In genomic region chr3:129116482-129116946, GRCh38 we compare ENCODE assay signal across 10 cellular contexts. TPM values are rescaled to one million over a fixed set of nuclear protein-coding genes. Genes with fewer than 3 reads are reported as not detected.
DNase-seq lines count a peak whose midpoint lies in the region; ATAC-seq and TF ChIP-seq lines count a peak whose summit lies in the region.
"Had no signal": no experiment of that assay in that cellular context is flagged by ENCODE, and none has a peak within 500 bp of the region (broad histone marks: within the 10 kb centered on the region; RNA-seq: fewer than 3 reads in every experiment).

No MANE protein-coding gene starts in this region.

- ATAC-seq in CD4-positive, alpha-beta T cell (ENCODE audit: poor library complexity): no peak
- ATAC-seq in GM19328 (IDR thresholded peaks at IDR 0.05; ENCODE audit: unreplicated experiment) (no peak), HG03342 (IDR thresholded peaks at IDR 0.05; ENCODE audit: unreplicated experiment) (no peak), GM19397 (IDR thresholded peaks at IDR 0.05; ENCODE audit: unreplicated experiment) (no peak), GM19351 (IDR thresholded peaks at IDR 0.05; ENCODE audit: unreplicated experiment) (no peak)

- CTCF ChIA-PET in CD4-positive, alpha-beta T cell (lab: Charles Lee): interaction anchor here (1.4 kb wide), 1 partner anchor 45 kb away, joined by 4 read pairs; no protein-coding TSS in a partner anchor

- POLR2A ChIA-PET in CD4-positive, alpha-beta T cell (lab: Charles Lee): interaction anchor here (0.6 to 10.6 kb wide), 9 partner anchors 10 to 237 kb away, joined by 3 to 74 read pairs (median 4); partner anchors contain the start of genes ACAD9 and CNBP

- H3K4me3 Mint-ChIP-seq in CD4-positive, alpha-beta T cell: peak overlapping the region; percentile 88
- H3K4me3 Mint-ChIP-seq in activated naive CD8-positive, alpha-beta T cell: peak overlapping the region; percentile 80
- no peak overlapping the region for H3K4me3 Mint-ChIP-seq in mesothelial cell of epicardium

- H3K4me3 ChIP-seq in HUES64 (ENCODE audit: low read length): peak overlapping the region; percentile 20; the same call in 1 of the 2 replicates
- H3K4me3 ChIP-seq: esophagus muscularis mucosa, lung had no signal

- H3K27me3 Mint-ChIP-seq in CD4-positive, alpha-beta T cell: no peaks in the 10 kb centered on the region
- no peaks in the 10 kb centered on the region for H3K27me3 Mint-ChIP-seq in activated naive CD8-positive, alpha-beta T cell
- H3K27me3 Mint-ChIP-seq in mesothelial cell of epicardium (ENCODE audit: low read depth): no peaks in the 10 kb centered on the region

- H3K4me1 Mint-ChIP-seq in CD4-positive, alpha-beta T cell (ENCODE audit: low read depth): peaks cover 69% of the 10 kb centered on the region
- peaks cover 68% of the 10 kb centered on the region for H3K4me1 Mint-ChIP-seq in activated naive CD8-positive, alpha-beta T cell (ENCODE audit: low read depth)
- H3K4me1 Mint-ChIP-seq in mesothelial cell of epicardium: peaks cover 33% of the 10 kb centered on the region

- no peaks in the 10 kb centered on the region for H3K27me3 ChIP-seq in CD4-positive, alpha-beta T cell (ENCODE audit: control insufficient read depth, insufficient read depth, low read length)
- H3K27me3 ChIP-seq in HUES64 (ENCODE audit: insufficient read depth, low read length): no peaks in the 10 kb centered on the region
- H3K27me3 ChIP-seq: esophagus muscularis mucosa had no signal

- intact Hi-C loops in CD4-positive, alpha-beta T cell (cut with DNase I, micrococcal nuclease): loop anchor here in 1 of 2 experiments (5.0 kb wide), 1 partner anchor 34 kb away; no protein-coding TSS in a partner anchor

- peak overlapping the region; percentile 89 for H3K27ac Mint-ChIP-seq in CD4-positive, alpha-beta T cell
- H3K27ac Mint-ChIP-seq in activated naive CD8-positive, alpha-beta T cell: peak overlapping the region; percentile 86
- H3K27ac Mint-ChIP-seq in mesothelial cell of epicardium: peak overlapping the region; percentile 88

- 32% methylated on average over 5 of the region's 5 CpGs for WGBS in HUES64

- H3K9ac ChIP-seq in HUES64 (ENCODE audit: low read depth, low read length): peak overlapping the region; percentile 42; the same call in 1 of the 2 replicates

- peak overlapping the region; percentile 90 for H3K27ac ChIP-seq in CD4-positive, alpha-beta T cell (ENCODE audit: low read depth, low read length)
- H3K27ac ChIP-seq in HUES64 (ENCODE audit: low read depth, low read length): peak overlapping the region; percentile 71; the same call in 1 of the 2 replicates

- H3K9me3 Mint-ChIP-seq in CD4-positive, alpha-beta T cell: no peaks in the 10 kb centered on the region
- H3K9me3 Mint-ChIP-seq in activated naive CD8-positive, alpha-beta T cell (ENCODE audit: low read depth): no peaks in the 10 kb centered on the region
- no peaks in the 10 kb centered on the region for H3K9me3 Mint-ChIP-seq in mesothelial cell of epicardium

- H3K4me1 ChIP-seq in HUES64 (ENCODE audit: insufficient read depth, low read length): peaks cover 46% of the 10 kb centered on the region

- TF ChIP-seq CTCF in CD4-positive, alpha-beta T cell (IDR thresholded peaks at IDR 0.05): no peak
- no peak for TF ChIP-seq CTCF in mesothelial cell of epicardium (IDR thresholded peaks at IDR 0.05; ENCODE audit: unreplicated experiment)

- H3K36me3 ChIP-seq in HUES64 (ENCODE audit: insufficient read depth, low read length): peaks cover 9% of the 10 kb centered on the region

- peak in 2 of 10 experiments; percentile 14 to 28 for DNase-seq in CD4-positive, alpha-beta T cell
- DNase-seq in mesothelial cell of epicardium (ENCODE audit: low spot score in 2 of 2, unreplicated experiment in 2 of 2): no peak

- no peaks in the 10 kb centered on the region for H3K9me3 ChIP-seq in CD4-positive, alpha-beta T cell (ENCODE audit: control insufficient read depth, low read length)
- no peaks in the 10 kb centered on the region for H3K9me3 ChIP-seq in HUES64 (ENCODE audit: insufficient read depth, low read depth, low read length)
- H3K9me3 ChIP-seq: esophagus muscularis mucosa had no signal

- H3K36me3 Mint-ChIP-seq in CD4-positive, alpha-beta T cell (ENCODE audit: low read depth): peaks cover 78% of the 10 kb centered on the region
- H3K36me3 Mint-ChIP-seq in activated naive CD8-positive, alpha-beta T cell: peaks cover 12% of the 10 kb centered on the region
- peaks cover 12% of the 10 kb centered on the region for H3K36me3 Mint-ChIP-seq in mesothelial cell of epicardium

RNA-seq across cellular contexts. Expression of gene RAB43, which starts 5.1 kb away (rescaled TPM):
- 10 to 100 TPM; 47.5 to 48.1 TPM for total RNA-seq in CD4-positive, alpha-beta T cell
- polyA plus RNA-seq in HUES64 (2013, experiment 1 of 2): 9.4 TPM
- 8.9 TPM for polyA plus RNA-seq in HUES64 (2013, experiment 2 of 2)
- 20.8 to 28.1 TPM (median 24.7 TPM) in 3 replicates for total RNA-seq in mesothelial cell of epicardium

RNA-seq across cellular contexts. Expression of gene ISY1, which starts 44.3 kb away (rescaled TPM):
- total RNA-seq in CD4-positive, alpha-beta T cell: 10 to 100 TPM; 28.2 to 28.5 TPM
- polyA plus RNA-seq in HUES64 (2013, experiment 1 of 2): 15.6 TPM
- 14.9 TPM for polyA plus RNA-seq in HUES64 (2013, experiment 2 of 2)
- total RNA-seq in mesothelial cell of epicardium: 37.5 to 40.3 TPM (median 38.5 TPM) in 3 replicates

RNA-seq across cellular contexts. Expression of gene GP9, which starts 55.9 kb away (rescaled TPM):
- total RNA-seq in CD4-positive, alpha-beta T cell: not detected
- not detected for polyA plus RNA-seq in HUES64 (2013, experiment 1 of 2)
- polyA plus RNA-seq in HUES64 (2013, experiment 2 of 2): not detected
- not detected in 3 replicates for total RNA-seq in mesothelial cell of epicardium
